23 cellular contexts compared by ENCODE assay signal in genomic region chr5:31062878-31063277, GRCh38.
"Had no signal": no experiment of that assay in that cellular context is flagged by ENCODE, and none has a peak within 500 bp of the region (broad histone marks: within the 10 kb centered on the region; RNA-seq: fewer than 3 reads in every experiment).

No MANE protein-coding gene starts in this region.

- H3K36me3 Mint-ChIP-seq: mesothelial cell of epicardium had no signal

- H3K4me3 ChIP-seq: colonic mucosa, esophagus squamous epithelium, gastrocnemius medialis, heart right ventricle, left lung, lower lobe of right lung, mucosa of descending colon had no signal

- H3K4me1 Mint-ChIP-seq: endodermal cell had no signal

- H3K36me3 ChIP-seq: colonic mucosa, esophagus squamous epithelium, gastrocnemius medialis, heart right ventricle, left lung, lower lobe of right lung had no signal

- H3K9me3 Mint-ChIP-seq: dendritic cell treated with granulocyte-macrophage colony-stimulating factor and Interleukin-4, amounts not matched to agents 40 ng/mL and 50 ng/mL, for 4 days; endodermal cell had no signal

- H3K27me3 ChIP-seq: colonic mucosa, esophagus squamous epithelium, gastrocnemius medialis, heart right ventricle, left lung had no signal

- DNase-seq: colonic mucosa; cortex of kidney; effector CD8-positive, alpha-beta T cell; effector memory CD8-positive, alpha-beta T cell; endodermal cell; erythroblast; esophagus squamous epithelium; foreskin fibroblast; foreskin melanocyte; gastrocnemius medialis; glutamatergic neuron; heart right ventricle; hippocampal formation; left cardiac atrium; left lung; left ventricle myocardium superior; lower lobe of right lung; mesenchymal stem cell; mucosa of descending colon had no signal

- H3K9me3 ChIP-seq: colonic mucosa, esophagus squamous epithelium, gastrocnemius medialis, heart right ventricle, left lung, lower lobe of right lung, mucosa of descending colon had no signal

- H3K27me3 Mint-ChIP-seq: dendritic cell treated with granulocyte-macrophage colony-stimulating factor and Interleukin-4, amounts not matched to agents 40 ng/mL and 50 ng/mL, for 4 days; effector memory CD8-positive, alpha-beta T cell had no signal

- H3K27ac Mint-ChIP-seq: dendritic cell treated with granulocyte-macrophage colony-stimulating factor and Interleukin-4, amounts not matched to agents 40 ng/mL and 50 ng/mL, for 4 days; effector memory CD8-positive, alpha-beta T cell; endodermal cell; mesothelial cell of epicardium had no signal

- H3K27ac ChIP-seq: colonic mucosa, epithelial cell of prostate, esophagus squamous epithelium, gastrocnemius medialis, heart right ventricle, left lung, lower lobe of right lung had no signal

- H3K4me1 ChIP-seq: colonic mucosa, esophagus squamous epithelium, gastrocnemius medialis, heart right ventricle, left lung, lower lobe of right lung had no signal

- ATAC-seq: effector memory CD8-positive, alpha-beta T cell; esophagus mucosa; gastrocnemius medialis; heart right ventricle; left cardiac atrium; left lung; left ventricle myocardium superior; lower lobe of right lung; mucosa of descending colon had no signal

- H3K4me3 Mint-ChIP-seq: dendritic cell treated with granulocyte-macrophage colony-stimulating factor and Interleukin-4, amounts not matched to agents 40 ng/mL and 50 ng/mL, for 4 days; effector memory CD8-positive, alpha-beta T cell; endodermal cell; mesothelial cell of epicardium had no signal
